Comparison of ENCODE assay signal across 9 cellular contexts in the genomic region with DNA sequence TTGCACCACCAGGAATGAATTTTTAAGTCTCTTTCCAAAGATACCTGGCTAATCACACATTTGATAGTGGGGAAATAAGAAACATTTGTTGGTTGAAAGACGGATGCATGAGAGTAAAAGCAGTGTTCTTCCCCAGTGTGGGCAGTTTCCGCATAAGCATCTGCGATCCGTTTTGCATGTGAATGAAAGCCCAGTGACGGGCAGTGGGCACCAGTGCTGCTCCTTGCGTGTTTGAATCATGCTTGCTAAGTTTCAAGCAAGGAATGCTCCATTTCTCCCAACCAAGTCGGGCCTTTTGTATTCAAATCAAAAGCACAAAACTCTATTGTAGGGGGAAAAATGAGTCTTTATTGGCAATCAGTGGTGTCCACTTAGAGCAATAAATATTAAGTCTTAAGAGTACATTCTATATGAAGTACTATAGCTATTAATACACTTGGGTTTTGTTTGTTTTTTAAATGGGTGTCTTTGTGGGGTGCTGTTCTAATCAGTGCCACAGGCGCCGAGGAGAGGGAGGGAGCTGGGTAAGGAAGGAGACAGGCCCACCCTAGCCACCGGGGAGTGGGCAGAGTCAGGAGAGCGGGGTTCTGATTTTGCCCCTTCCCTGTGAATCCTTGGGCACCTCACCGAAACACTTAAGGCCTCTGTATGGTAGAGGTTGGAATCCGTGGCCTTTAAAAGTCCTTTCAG. TPM values are rescaled to one million over a fixed set of nuclear protein-coding genes. Genes with fewer than 3 reads are reported as not detected.
A peak's percentile ranks its signal among the peaks of the same experiment; 100 is the strongest.
DNase-seq lines count a peak whose midpoint lies in the region; ATAC-seq lines count a peak whose summit lies in the region.
"Had no signal": no experiment of that assay in that cellular context is flagged by ENCODE, and none has a peak within 500 bp of the region (broad histone marks: within the 10 kb centered on the region; RNA-seq: fewer than 3 reads in every experiment).

No MANE protein-coding gene starts in this region.

- peak overlapping the region; percentile 93 for H3K18ac ChIP-seq in neuronal stem cell (ENCODE audit: low read length)

- peaks cover 0 to 5% (median 0%) of the 10 kb centered on the region in 4 donors for H3K4me1 Mint-ChIP-seq in CD4-positive, CD25-positive, alpha-beta regulatory T cell

- no peak overlapping the region for H3K14ac ChIP-seq in neuronal stem cell (ENCODE audit: low read length)

- peak overlapping the region; percentile 43 for H4K8ac ChIP-seq in neuronal stem cell (ENCODE audit: low read depth, low read length)

- ATAC-seq in CD4-positive, CD25-positive, alpha-beta regulatory T cell (ENCODE audit: low read depth in 2 of 2): no peak
- ATAC-seq in GM21717 (IDR thresholded peaks at IDR 0.05; ENCODE audit: unreplicated experiment): no peak

- no peaks in the 10 kb centered on the region for H3K36me3 ChIP-seq in CD4-positive, CD25-positive, alpha-beta regulatory T cell (ENCODE audit: control insufficient read depth, insufficient read depth, low read length)
- H3K36me3 ChIP-seq in SJCRH30: no peaks in the 10 kb centered on the region; the same call in 1 of the 2 replicates
- no peaks in the 10 kb centered on the region for H3K36me3 ChIP-seq in esophagus (ENCODE audit: control insufficient read depth in 2 of 2, insufficient read depth in 2 of 2, low read length in 1 of 2)
- H3K36me3 ChIP-seq in neuronal stem cell (replicated peaks in 1 of 2; ENCODE audit: control insufficient read depth in 2 of 2, insufficient read depth in 2 of 2, low read length in 2 of 2): peaks cover 0 to 5% of the 10 kb centered on the region in 2 donors

- H2BK12ac ChIP-seq in neuronal stem cell (ENCODE audit: low read length): no peak overlapping the region

- H3K4me2 ChIP-seq in neuronal stem cell (ENCODE audit: insufficient read depth, low read length, poor library complexity, severe bottlenecking): peak overlapping the region; percentile 87

- peak overlapping the region in 1 of 3 donors; percentile 61 for H3K27ac Mint-ChIP-seq in CD4-positive, CD25-positive, alpha-beta regulatory T cell

- H3K36me3 Mint-ChIP-seq in CD4-positive, CD25-positive, alpha-beta regulatory T cell: no peaks in the 10 kb centered on the region

- H3K9me3 Mint-ChIP-seq in CD4-positive, CD25-positive, alpha-beta regulatory T cell: peaks cover 0 to 1% (median 0%) of the 10 kb centered on the region in 7 donors

- DNase-seq in CD4-positive, CD25-positive, alpha-beta regulatory T cell: no peak
- DNase-seq in SJCRH30 (no peak), neuronal stem cell (ENCODE audit: low spot score) (no peak), putamen (ENCODE audit: low spot score) (no peak), cerebellar nuclear complex (lab: John Stamatoyannopoulos, UW) (no peak), hepatic stellate cell (ENCODE audit: low spot score) (no peak)

- H3K4me3 Mint-ChIP-seq in CD4-positive, CD25-positive, alpha-beta regulatory T cell: peak overlapping the region; percentile 77 to 90 (median 86)

- no peak overlapping the region for H3K9ac ChIP-seq in neuronal stem cell (ENCODE audit: low read depth, low read length, poor library complexity)

- H3K27ac ChIP-seq in CD4-positive, CD25-positive, alpha-beta regulatory T cell (ENCODE audit: insufficient read depth, low read length, poor library complexity, severe bottlenecking): no peak overlapping the region
- H3K27ac ChIP-seq in SJCRH30 (peak overlapping the region; percentile 79), esophagus (ENCODE audit: low read depth in 2 of 2, low read length in 1 of 2) (peak overlapping the region; percentile 89 to 91), neuronal stem cell (replicated peaks; ENCODE audit: low read length) (no peak overlapping the region)

- no peak overlapping the region for H2BK120ac ChIP-seq in neuronal stem cell (ENCODE audit: low read depth, low read length)

- H2AK5ac ChIP-seq in neuronal stem cell (ENCODE audit: low read depth, low read length): no peak overlapping the region

- no peak overlapping the region for H4K91ac ChIP-seq in neuronal stem cell (ENCODE audit: low read depth, low read length, poor library complexity)

- H3K9me3 ChIP-seq in CD4-positive, CD25-positive, alpha-beta regulatory T cell (ENCODE audit: control insufficient read depth in 2 of 2, low read length in 2 of 2): no peaks in the 10 kb centered on the region
- no peaks in the 10 kb centered on the region for H3K9me3 ChIP-seq in SJCRH30 (replicated peaks)
- H3K9me3 ChIP-seq in esophagus (ENCODE audit: control insufficient read depth in 2 of 2, insufficient read depth in 1 of 2, low read depth in 1 of 2, low read length in 1 of 2): no peaks in the 10 kb centered on the region
- no peaks in the 10 kb centered on the region for H3K9me3 ChIP-seq in neuronal stem cell (replicated peaks in 1 of 2; ENCODE audit: control insufficient read depth in 2 of 2, insufficient read depth in 1 of 2, low read depth in 1 of 2, low read length in 2 of 2)

- H3K79me1 ChIP-seq in neuronal stem cell (ENCODE audit: low read depth, low read length): no peaks in the 10 kb centered on the region

- 70 to 78% methylated on average over 13 of the region's 13 CpGs for WGBS in esophagus, 2 donors
- no CpG with 5 or more reads among the region's 13 CpGs for WGBS in neuronal stem cell (ENCODE audit: extremely low coverage in 2 of 2, insufficient read length in 2 of 2, insufficient replicate concordance in 1 of 2), 2 donors

- no peak overlapping the region for H3K4me3 ChIP-seq in CD4-positive, CD25-positive, alpha-beta regulatory T cell (ENCODE audit: low read depth, low read length)
- H3K4me3 ChIP-seq in SJCRH30: peak overlapping the region; percentile 88
- peak overlapping the region; percentile 86 to 89 for H3K4me3 ChIP-seq in esophagus (ENCODE audit: low read depth in 1 of 2, low read length in 2 of 2)
- H3K4me3 ChIP-seq in neuronal stem cell (ENCODE audit: low read length in 2 of 2): peak overlapping the region; percentile 78 to 87

- H2BK15ac ChIP-seq in neuronal stem cell (ENCODE audit: low read length): peak overlapping the region; percentile 13

- H3K27me3 Mint-ChIP-seq in CD4-positive, CD25-positive, alpha-beta regulatory T cell: no peaks in the 10 kb centered on the region

- no peak overlapping the region for H2BK5ac ChIP-seq in neuronal stem cell (ENCODE audit: low read length)

- peaks cover 11% of the 10 kb centered on the region for H3K4me1 ChIP-seq in CD4-positive, CD25-positive, alpha-beta regulatory T cell (ENCODE audit: control insufficient read depth, insufficient read depth, low read length, poor library complexity, severe bottlenecking)
- H3K4me1 ChIP-seq in SJCRH30 (peaks cover 9% of the 10 kb centered on the region; the same call in 1 of the 2 replicates), esophagus (ENCODE audit: control insufficient read depth in 2 of 2, insufficient read depth in 2 of 2, low read length in 1 of 2) (peaks cover 0 to 16% of the 10 kb centered on the region in 2 donors), neuronal stem cell (ENCODE audit: control insufficient read depth in 2 of 2, insufficient read depth in 1 of 2, low read depth in 1 of 2, low read length in 2 of 2) (peaks cover 15 to 18% of the 10 kb centered on the region in 2 donors)

- H3K27me3 ChIP-seq in CD4-positive, CD25-positive, alpha-beta regulatory T cell (ENCODE audit: control insufficient read depth, insufficient read depth, low read length): peaks cover 4% of the 10 kb centered on the region
- H3K27me3 ChIP-seq in SJCRH30: no peaks in the 10 kb centered on the region
- no peaks in the 10 kb centered on the region for H3K27me3 ChIP-seq in esophagus (ENCODE audit: control insufficient read depth in 1 of 2, insufficient read depth in 2 of 2, low read length in 2 of 2)
- peaks cover 0 to 18% (median 3%) of the 10 kb centered on the region in 3 experiments for H3K27me3 ChIP-seq in neuronal stem cell (ENCODE audit: control insufficient read depth in 3 of 3, insufficient read depth in 3 of 3, low read depth in 1 of 3, low read length in 3 of 3)

- H2AFZ ChIP-seq in neuronal stem cell (ENCODE audit: low read length): peak overlapping the region; percentile 98

- H3K23ac ChIP-seq in neuronal stem cell (ENCODE audit: low read depth, low read length, poor library complexity): no peak overlapping the region

- no peak overlapping the region for H3K4ac ChIP-seq in neuronal stem cell (ENCODE audit: low read length)

RNA-seq across cellular contexts. Expression of a gene that starts 0.8 kb away (rescaled TPM):
- 0.10 TPM for total RNA-seq in CD4-positive, CD25-positive, alpha-beta regulatory T cell
- polyA plus RNA-seq in CD4-positive, CD25-positive, alpha-beta regulatory T cell: under 1 TPM in 2 of 4 donors, not detected in 2; 0.02 to 0.17 TPM
- 146 and 148 TPM in 2 replicates for total RNA-seq in SJCRH30 (2014; rRNA removed; shearing (Covaris generic))
- polyA plus RNA-seq in esophagus: 10 to 100 TPM; 25.9 to 37.2 TPM
- 44.9 TPM for polyA plus RNA-seq in neuronal stem cell (2013, experiment 1 of 2)
- 40.5 TPM for polyA plus RNA-seq in neuronal stem cell (2013, experiment 2 of 2)
- total RNA-seq: OCI-LY7 had no signal

Comparison
In these comparisons a context has a peak if more than half of its experiments do, and no peak if none do; other contexts are left out.
1. H3K27ac ChIP-seq: peak in SJCRH30 (single experiment) and esophagus (2 of 2); none in CD4-positive, CD25-positive, alpha-beta regulatory T cell (single experiment) and neuronal stem cell (single experiment).
2. RNA of a gene that starts 0.8 kb away (total RNA-seq): 146 to 148 TPM in SJCRH30; 0.10 TPM in CD4-positive, CD25-positive, alpha-beta regulatory T cell (single experiment); every median in the first group is over 100 times any median in the second.